In the genomic region with DNA sequence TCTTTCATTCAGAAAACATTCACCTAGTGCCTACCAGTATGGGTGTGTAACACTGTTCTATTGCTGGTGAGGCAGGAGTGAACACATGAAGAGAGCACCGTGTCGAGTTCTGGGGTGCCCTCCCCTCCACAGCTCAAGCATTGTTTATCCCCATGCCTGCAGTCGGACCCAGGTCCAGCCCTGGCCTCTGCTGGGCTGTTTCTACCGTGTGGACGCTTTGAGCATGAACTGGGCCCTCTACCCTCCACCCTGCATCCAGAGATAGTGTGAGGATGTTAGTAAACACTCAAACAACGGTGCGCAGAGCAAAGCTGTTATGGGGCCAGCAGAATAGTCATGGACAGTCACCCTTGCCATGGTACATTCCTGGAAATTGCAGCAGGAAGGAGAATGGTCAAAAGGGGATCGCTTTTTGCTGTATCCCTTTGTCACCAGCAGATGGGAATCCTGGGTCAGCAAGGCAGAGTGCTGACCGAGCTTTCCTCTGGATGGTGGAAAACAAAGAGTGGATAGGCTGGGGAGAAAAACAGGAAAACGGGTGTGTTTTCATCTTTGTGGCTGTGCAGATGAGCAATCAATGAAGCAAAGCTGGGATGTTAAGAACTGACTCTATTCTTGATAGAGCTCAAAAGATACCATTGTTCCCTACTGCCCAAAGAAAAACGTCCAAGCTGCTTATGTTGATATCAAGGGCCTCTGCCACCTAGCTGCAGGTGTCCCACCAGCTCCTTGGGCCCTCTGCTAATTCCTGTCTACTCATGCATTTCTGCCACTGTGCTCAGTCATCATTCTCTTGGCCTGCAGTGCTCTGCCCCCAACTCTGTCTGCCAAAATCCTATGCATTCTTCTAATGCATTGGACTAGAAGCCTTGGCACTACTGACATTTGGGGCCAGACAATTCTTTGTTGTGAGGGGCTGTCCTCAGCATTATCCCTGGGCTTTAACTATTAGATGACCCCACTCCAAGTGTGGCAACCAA, we compare ENCODE assay signal across 10 cellular contexts. TPM values are rescaled to one million over a fixed set of nuclear protein-coding genes. Genes with fewer than 3 reads are reported as not detected.
DNase-seq lines count a peak whose midpoint lies in the region; ATAC-seq and TF ChIP-seq lines count a peak whose summit lies in the region.
"Had no signal": no experiment of that assay in that cellular context is flagged by ENCODE, and none has a peak within 500 bp of the region (broad histone marks: within the 10 kb centered on the region; RNA-seq: fewer than 3 reads in every experiment).

No MANE protein-coding gene starts in this region.

- no peak for TF ChIP-seq POLR2A in tibial nerve (IDR thresholded peaks at IDR 0.05)

- peak; percentile 14 for DNase-seq in DMS 273 (lab: John Stamatoyannopoulos, UW; ENCODE audit: unreplicated experiment)
- DNase-seq in DMS 273 treated with DMSO at 0.1 percent for 48 hours (lab: John Stamatoyannopoulos, UW), result no peak
- DNase-seq in dermis microvascular lymphatic vessel endothelial cell (ENCODE audit: low read depth in 2 of 2), result peak; percentile 91 to 97
- DNase-seq in left lobe of liver (ENCODE audit: low spot score), result no peak
- DNase-seq in tibial nerve (ENCODE audit: low spot score in 2 of 2), result no peak
- no peak for DNase-seq in NCI-H1436 treated with DMSO at 0.1 percent for 48 hours (lab: John Stamatoyannopoulos, UW)
- DNase-seq in NCI-H524 treated with DMSO at 0.1 percent for 48 hours (lab: John Stamatoyannopoulos, UW), result no peak
- DNase-seq: activated CD4-positive, alpha-beta T cell treated with anti-CD3 and anti-CD28 coated beads, Interleukin-2, amount 10 ng/mL, durations not matched to agents 24 days and 14 days; MM.1S had no signal

- ATAC-seq in left lobe of liver, result peak; percentile 91
- ATAC-seq in GM19397 (IDR thresholded peaks at IDR 0.05; ENCODE audit: unreplicated experiment), result no peak

- H3K4me3 ChIP-seq in tibial nerve, result no peak overlapping the region

- H3K4me1 ChIP-seq in tibial nerve, result peaks cover 0 to 31% (median 4%) of the 10 kb centered on the region in 4 donors

- WGBS in tibial nerve, 2 donors, result 32 to 42% methylated on average over 11 of the region's 11 CpGs

- H3K9me3 ChIP-seq in tibial nerve, result no peaks in the 10 kb centered on the region

- peak in 3 of 5 experiments; percentile 27 to 35 (median 27) for TF ChIP-seq CTCF in tibial nerve (IDR thresholded peaks at IDR 0.05)

- peak overlapping the region in 2 of 4 donors; percentile 14 to 56 for H3K27ac ChIP-seq in tibial nerve

- no peaks in the 10 kb centered on the region for H3K36me3 ChIP-seq in tibial nerve

- H3K27me3 ChIP-seq in tibial nerve, result no peaks in the 10 kb centered on the region

- TF ChIP-seq EP300 in tibial nerve (IDR thresholded peaks at IDR 0.05), result no peak

RNA-seq across cellular contexts. Expression of a gene that starts 38.7 kb away (rescaled TPM):
- total RNA-seq in dermis microvascular lymphatic vessel endothelial cell, result 6.7 and 15.0 TPM in 2 replicates
- 0.50 TPM for total RNA-seq in left lobe of liver
- total RNA-seq in tibial nerve, result 1 to 10 TPM in 3 of 4 donors, under 1 TPM in 1; 0.39 to 3.3 (median 1.7) TPM

Comparison
In these comparisons a context has a peak if more than half of its experiments do, and no peak if none do; other contexts are left out.
1. DNase-seq: peak in DMS 273 (single experiment) and dermis microvascular lymphatic vessel endothelial cell (2 of 2); none in DMS 273 treated with DMSO at 0.1 percent for 48 hours (single experiment), left lobe of liver (single experiment), tibial nerve (0 of 2), NCI-H1436 treated with DMSO at 0.1 percent for 48 hours (single experiment) and NCI-H524 treated with DMSO at 0.1 percent for 48 hours (single experiment).